ENCODE assay signal across 1 cellular context in genomic region chr3:14418670-14419250, GRCh38.
TF ChIP-seq lines count a peak whose summit lies in the region.

No MANE protein-coding gene starts in this region.

TF ChIP-seq in HepG2, 621 proteins besides CTCF, POLR2A, EP300 and RAD21 (continued from another document):
- TF ChIP-seq ZNF574 (CRISPR knock-in tag; IDR thresholded peaks at IDR 0.05), result no peak
- TF ChIP-seq ZNF512B (CRISPR knock-in tag; IDR thresholded peaks at IDR 0.05; ENCODE audit: borderline replicate concordance), result no peak
- TF ChIP-seq THYN1 (CRISPR knock-in tag; IDR thresholded peaks at IDR 0.05; ENCODE audit: borderline replicate concordance, low read depth), result no peak
- TF ChIP-seq TOPORS (CRISPR knock-in tag; IDR thresholded peaks at IDR 0.05), result no peak
- peak; percentile 78; the same call in 1 of the 2 replicates for TF ChIP-seq ZNF691 (CRISPR knock-in tag; IDR thresholded peaks at IDR 0.05; ENCODE audit: borderline replicate concordance, low read depth)
- TF ChIP-seq POGK (CRISPR knock-in tag; conservative IDR thresholded peaks at IDR 0.05), result no peak
